In genomic region chr17:7129311-7129710, GRCh38 we compare ENCODE assay signal across 23 cellular contexts. TPM values are rescaled to one million over a fixed set of nuclear protein-coding genes. Genes with fewer than 3 reads are reported as not detected.
"Had no signal": no experiment of that assay in that cellular context is flagged by ENCODE, and none has a peak within 500 bp of the region (broad histone marks: within the 10 kb centered on the region; RNA-seq: fewer than 3 reads in every experiment).

No MANE protein-coding gene starts in this region.

- H2AFZ ChIP-seq: hepatocyte, parathyroid adenoma had no signal

- H3K27ac Mint-ChIP-seq: effector memory CD8-positive, alpha-beta T cell; natural killer cell; stimulated activated naive B cell treated with anti-CD40 and anti-IgM and Interleukin-4, amounts not matched to agents 10 μg/mL and 1 μg/mL and 100 μg/mL, for 72 hours had no signal

- ATAC-seq: effector memory CD8-positive, alpha-beta T cell; left lobe of liver; mucosa of descending colon; natural killer cell; psoas muscle; right lobe of liver; stimulated activated naive B cell treated with anti-CD40 and anti-IgM and Interleukin-4, amounts not matched to agents 10 μg/mL and 1 μg/mL and 100 μg/mL, for 72 hours had no signal

- H3K36me3 Mint-ChIP-seq: natural killer cell had no signal

- DNase-seq: effector memory CD8-positive, alpha-beta T cell; foreskin melanocyte; head of caudate nucleus; mucosa of descending colon; natural killer cell; psoas muscle; retina; right lobe of liver; stimulated activated CD4-positive, alpha-beta T cell treated with anti-CD3 and anti-CD28 coated beads, Interleukin-2, amount 100 ng/mL, for 24 hours; stimulated activated CD4-positive, alpha-beta T cell treated with anti-CD3 and anti-CD28 coated beads, Interleukin-4, amount 100 ng/mL, for 4 hours; stimulated activated naive B cell treated with anti-CD40 and anti-IgM and Interleukin-4, amounts not matched to agents 10 μg/mL and 1 μg/mL and 100 μg/mL, for 72 hours; stomach; substantia nigra; trophoblast cell had no signal

- H3K9me3 Mint-ChIP-seq: central memory CD8-positive, alpha-beta T cell; effector memory CD8-positive, alpha-beta T cell; natural killer cell; stimulated activated naive B cell treated with anti-CD40 and anti-IgM and Interleukin-4, amounts not matched to agents 10 μg/mL and 1 μg/mL and 100 μg/mL, for 72 hours had no signal

- H3K79me2 ChIP-seq: hepatocyte, parathyroid adenoma had no signal

- H3K4me1 ChIP-seq: parathyroid adenoma, psoas muscle had no signal

- H3K27me3 ChIP-seq: hepatocyte, right lobe of liver had no signal

- H3K4me3 ChIP-seq: hepatocyte, mucosa of descending colon, psoas muscle, right lobe of liver, stomach had no signal

- H3K4me3 Mint-ChIP-seq: central memory CD8-positive, alpha-beta T cell; effector memory CD8-positive, alpha-beta T cell; natural killer cell; stimulated activated naive B cell treated with anti-CD40 and anti-IgM and Interleukin-4, amounts not matched to agents 10 μg/mL and 1 μg/mL and 100 μg/mL, for 72 hours had no signal

- FAIRE-seq: islet of Langerhans had no signal

- H3K4me2 ChIP-seq: hepatocyte had no signal

- H3K9me3 ChIP-seq: mucosa of descending colon, psoas muscle, right lobe of liver, stomach had no signal

- H3K36me3 ChIP-seq: right lobe of liver, stomach had no signal

- H3K9ac ChIP-seq: parathyroid adenoma had no signal

- H3K27ac ChIP-seq: hepatocyte, parathyroid adenoma, psoas muscle, right lobe of liver, stomach had no signal

RNA-seq across cellular contexts. Expression of gene ASGR2, which starts 14.7 kb away (rescaled TPM):
- total RNA-seq: endothelial cell of umbilical vein, myocyte, skeletal muscle tissue, urinary bladder had no signal
- polyA plus RNA-seq: endothelial cell of umbilical vein had no signal

RNA-seq across cellular contexts. Expression of gene CLEC10A, which starts 49.3 kb away (rescaled TPM):
- total RNA-seq: endothelial cell of umbilical vein, myocyte had no signal
